Comparison of ENCODE assay signal across 8 cellular contexts in the genomic region with DNA sequence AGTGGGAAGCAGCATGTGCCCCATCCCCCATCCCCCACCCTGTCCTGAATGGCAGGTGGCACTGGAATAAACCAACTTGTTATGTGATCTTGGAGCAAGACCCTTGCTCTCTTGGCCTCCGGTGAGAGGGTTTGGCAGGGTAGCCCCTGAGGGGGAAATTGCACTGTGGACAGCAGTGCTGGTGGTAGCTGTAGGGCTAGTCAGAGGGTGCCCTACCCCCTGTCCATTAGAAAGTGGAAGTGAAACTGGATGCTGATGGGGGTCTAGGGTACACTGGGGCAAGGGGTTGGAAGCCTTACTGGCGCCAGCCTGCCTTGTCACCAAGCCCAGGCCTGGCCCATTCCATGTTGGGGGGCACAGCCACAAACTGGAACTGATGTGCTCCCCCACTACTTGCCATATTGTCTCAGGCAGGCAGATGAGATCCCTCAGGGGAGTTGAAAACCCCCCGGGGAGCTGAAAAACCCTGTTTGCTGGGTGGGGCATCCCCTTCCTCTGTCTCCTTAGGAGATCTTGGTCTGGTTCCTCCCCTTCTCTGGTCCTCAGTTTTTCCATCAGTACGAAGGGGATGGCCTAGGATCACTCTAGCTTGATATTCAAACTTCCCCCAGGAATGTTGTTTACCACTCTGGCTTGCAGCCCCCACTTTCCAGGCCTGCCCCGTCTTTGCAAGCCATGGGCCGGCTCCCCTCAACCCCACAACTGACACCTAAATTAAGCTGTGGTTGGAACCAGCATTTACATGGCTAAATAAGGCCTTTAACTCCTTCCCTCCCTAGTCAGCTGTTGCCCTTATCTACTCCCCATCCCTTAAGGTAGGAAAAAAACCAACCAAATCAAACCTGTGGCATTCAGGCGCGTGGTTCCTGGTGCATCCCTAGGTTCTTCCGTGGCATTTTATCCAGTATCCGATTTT. TPM values are rescaled to one million over a fixed set of nuclear protein-coding genes. Genes with fewer than 3 reads are reported as not detected.
A peak's percentile ranks its signal among the peaks of the same experiment; 100 is the strongest.
DNase-seq lines count a peak whose midpoint lies in the region; ATAC-seq, FAIRE-seq and TF ChIP-seq lines count a peak whose summit lies in the region.

No MANE protein-coding gene starts in this region.

- intact Hi-C loops in GM12878 (cut with micrococcal nuclease; ENCODE audit: unreplicated experiment) = loop anchor here (1.0 to 10.0 kb wide), 2 partner anchors 63 to 171 kb away; no protein-coding TSS in a partner anchor

- H3K27me3 ChIP-seq in GM12878 (replicated peaks in 1 of 2; ENCODE audit: control insufficient read depth in 2 of 2, insufficient read depth in 2 of 2, low read length in 1 of 2) (no peaks in the 10 kb centered on the region), osteoblast (ENCODE audit: insufficient read depth, low read length) (no peaks in the 10 kb centered on the region)

- H3K4me3 ChIP-seq in GM12878 = peak overlapping the region; percentile 91
- H3K4me3 ChIP-seq in osteoblast (ENCODE audit: insufficient read depth, low read length) = peak overlapping the region; percentile 77

- peak; percentile 50 to 57; a peak in 2 of 4 replicates for TF ChIP-seq EP300 in GM12878 (IDR thresholded peaks at IDR 0.05; ENCODE audit: borderline replicate concordance in 1 of 2, control insufficient read depth in 1 of 2, low read depth in 2 of 2, low read length in 2 of 2)

- no peaks in the 10 kb centered on the region for H3K36me3 ChIP-seq in GM12878 (ENCODE audit: control insufficient read depth in 2 of 2, insufficient read depth in 2 of 2, low read length in 1 of 2)
- no peaks in the 10 kb centered on the region for H3K36me3 ChIP-seq in osteoblast (ENCODE audit: insufficient read depth, low read length)

- H3K79me2 ChIP-seq in GM12878 (ENCODE audit: control insufficient read depth, insufficient read depth, low read length) = peaks cover 35% of the 10 kb centered on the region
- no peaks in the 10 kb centered on the region for H3K79me2 ChIP-seq in osteoblast (ENCODE audit: insufficient read depth, low read length)

- ATAC-seq in GM18517 (IDR thresholded peaks at IDR 0.05; ENCODE audit: unreplicated experiment) = peak; percentile 60
- ATAC-seq in HG02870 (IDR thresholded peaks at IDR 0.05; ENCODE audit: unreplicated experiment) = peak; percentile 53
- ATAC-seq in GM12878 = peak; percentile 72

- H3K27ac ChIP-seq in GM12878 (ENCODE audit: control insufficient read depth, insufficient read depth) (peak overlapping the region; percentile 59), osteoblast (ENCODE audit: low read depth, low read length) (no peak overlapping the region)

- peak overlapping the region; percentile 58 for H3K9ac ChIP-seq in GM12878 (ENCODE audit: control insufficient read depth, insufficient read depth, low read length)

- peak overlapping the region; percentile 19 for H2AFZ ChIP-seq in GM12878 (ENCODE audit: control insufficient read depth, low read depth, low read length)
- no peak overlapping the region for H2AFZ ChIP-seq in osteoblast (ENCODE audit: low read length)

- in situ Hi-C loops in GM12878 (cut with MboI) = no loop called here

- DNase-seq in GM12878 (ENCODE audit: low read depth, low spot score) (peak; percentile 57), osteoblast (ENCODE audit: insufficient read length, low spot score, missing footprints) (peak; percentile 89), globus pallidus (ENCODE audit: low spot score) (no peak), AML-193 (lab: John Stamatoyannopoulos, UW) (no peak), AG20443 (ENCODE audit: low spot score) (no peak), dermis blood vessel endothelial cell (no peak)

- no peak for TF ChIP-seq RAD21 in GM12878 (IDR thresholded peaks at IDR 0.05; ENCODE audit: insufficient read depth, low read depth, low read length)

- CTCF ChIA-PET in GM12878 (lab: Yijun Ruan, JAX) = interaction anchor here (0.7 to 3.2 kb wide), 11 partner anchors 17 to 176 kb away, joined by 3 to 17 read pairs (median 5); partner anchors contain the start of gene RBM22

- H4K20me1 ChIP-seq in GM12878 (ENCODE audit: control insufficient read depth, insufficient read depth) (no peaks in the 10 kb centered on the region), osteoblast (ENCODE audit: insufficient read depth, low read length) (no peaks in the 10 kb centered on the region)

- H3K9me3 ChIP-seq in GM12878 (replicated peaks; ENCODE audit: control insufficient read depth, insufficient read depth, low read length) (no peaks in the 10 kb centered on the region), osteoblast (ENCODE audit: low read depth, low read length) (no peaks in the 10 kb centered on the region)

- H3K4me1 ChIP-seq in GM12878 (ENCODE audit: control insufficient read depth, insufficient read depth, low read length) (peaks cover 40% of the 10 kb centered on the region), osteoblast (ENCODE audit: insufficient read depth, low read length) (peaks cover 57% of the 10 kb centered on the region)

- SMC1A ChIA-PET in GM12878 (lab: Charles Lee; ENCODE audit: uncharacterized antibody, unreplicated experiment) = interaction anchor here (0.7 to 3.1 kb wide), 20 partner anchors 12 to 220 kb away, joined by 3 to 21 read pairs (median 4); partner anchors contain the start of genes IRGM and RBM22

- no peak for FAIRE-seq in GM12878 (lab: Jason Lieb, UNC)

- H3K4me2 ChIP-seq in GM12878 (ENCODE audit: control insufficient read depth, insufficient read depth) = peak overlapping the region; percentile 73
- H3K4me2 ChIP-seq in osteoblast (ENCODE audit: insufficient read depth, low read length) = peak overlapping the region; percentile 90

- TSS peak; percentile 54 for BruUV-seq in GM12878 (replicated peaks; lab: Mats Ljungman, UMichigan)

- WGBS in GM12878 (ENCODE audit: insufficient coverage, insufficient replicate concordance, low lambda C conversion rate, missing lambda C conversion rate) = 35% methylated on average over 10 of the region's 10 CpGs

- peak; percentile 24; the same call in 1 of the 2 replicates for TF ChIP-seq POLR2A in GM12878 (IDR thresholded peaks at IDR 0.05; ENCODE audit: low read depth, low read length)

- POLR2A ChIA-PET in GM12878 (lab: Charles Lee) = interaction anchor here (0.5 to 2.7 kb wide), 15 partner anchors 14 to 628 kb away, joined by 3 to 25 read pairs (median 3); partner anchors contain the start of genes ANXA6 and CD74

- RAD21 ChIA-PET in GM12878 (lab: Charles Lee; ENCODE audit: unreplicated experiment) = interaction anchor here (0.7 to 2.3 kb wide), 20 partner anchors 14 to 586 kb away, joined by 3 to 17 read pairs (median 4); partner anchors contain the start of genes IRGM and RBM22

- TF ChIP-seq CTCF in GM12878 (IDR thresholded peaks at IDR 0.05 in 2 of 3, conservative IDR thresholded peaks at IDR 0.05 in 1 of 3; ENCODE audit: control insufficient read depth in 2 of 3, extremely low read depth in 1 of 3, insufficient read depth in 1 of 3, low read depth in 3 of 3, low read length in 3 of 3) (no peak), osteoblast (IDR thresholded peaks at IDR 0.05; ENCODE audit: extremely low read depth, low read depth, low read length) (no peak)

TF ChIP-seq in GM12878, 131 proteins besides CTCF, POLR2A, EP300 and RAD21 (continues in another document):
- TF ChIP-seq NBN (IDR thresholded peaks at IDR 0.05) = peak; percentile 75

RNA-seq across cellular contexts. Expression of gene SYNPO, which starts 14.4 kb away (rescaled TPM):
- total RNA-seq in GM12878 (2013; cell fraction: nucleolus; rRNA removed) = 27.3 and 29.8 TPM in 2 replicates
- total RNA-seq in GM12878 (2014; rRNA removed) = 3.3 and 3.4 TPM in 2 replicates
- total RNA-seq in GM12878 (2014; rRNA removed; fragmentation: Illumina TruSeq; extraction: Trizol) = 4.4 and 4.5 TPM in 2 replicates
- total RNA-seq in GM12878 (2021) = 21.0 and 21.8 TPM in 2 replicates
- 10.8 TPM for polyA plus RNA-seq in GM12878 (2011; ENCODE audit: low read depth)
- 11.0 and 18.3 TPM in 2 replicates for polyA plus RNA-seq in GM12878 (2011; rRNA removed)
- polyA plus RNA-seq in GM12878 (2011; cell fraction: cytosol; rRNA removed) = 24.0 and 25.6 TPM in 2 replicates
- 20.3 and 21.1 TPM in 2 replicates for polyA plus RNA-seq in GM12878 (2011; cell fraction: nucleus; rRNA removed)
- polyA plus RNA-seq in GM12878 (2012) = 19.5 and 20.5 TPM in 2 replicates
- polyA plus RNA-seq in GM12878 (2014; fragmentation: Illumina TruSeq; extraction: Trizol) = 8.7 and 9.4 TPM in 2 replicates
- 1 to 10 TPM; 1.9 to 2.3 TPM for polyA plus RNA-seq in GM12878 (2014; fragmentation: Nextera tagmentation; extraction: Ambion mirVana)
- polyA plus RNA-seq in GM12878 (2014; rRNA removed) = 10.1 and 10.7 TPM in 2 replicates
- 1 to 10 TPM in 1 of 2 experiments, under 1 TPM in 1; 0.77 to 2.0 TPM for polyA plus RNA-seq in GM12878 (2016; fragmentation: Nextera tagmentation; extraction: Ambion mirVana)
- polyA minus RNA-seq in GM12878 (2011; rRNA and poly(A)+ RNA removed) = 18.7 and 24.1 TPM in 2 replicates
- polyA minus RNA-seq in GM12878 (2011; cell fraction: cytosol; rRNA and poly(A)+ RNA removed) = 10.3 and 10.8 TPM in 2 replicates
- polyA minus RNA-seq in GM12878 (2011; cell fraction: nucleus; rRNA and poly(A)+ RNA removed) = 7.5 and 11.7 TPM in 2 replicates
- total RNA-seq in osteoblast = 2.7 and 4.0 TPM in 2 replicates
- 14.6 and 19.1 TPM in 2 replicates for total RNA-seq in dermis blood vessel endothelial cell

RNA-seq across cellular contexts. Expression of gene MYOZ3, which starts 35.0 kb away (rescaled TPM):
- total RNA-seq in GM12878 (2013; cell fraction: nucleolus; rRNA removed) = not detected in 2 replicates
- total RNA-seq in GM12878 (2014; rRNA removed) = 1.1 TPM in 1 of 2 replicates, not detected in the other
- 0.04 TPM in 1 of 2 replicates, not detected in the other for total RNA-seq in GM12878 (2014; rRNA removed; fragmentation: Illumina TruSeq; extraction: Trizol)
- total RNA-seq in GM12878 (2021) = 0.18 TPM in 1 of 2 replicates, not detected in the other
- polyA plus RNA-seq in GM12878 (2011; ENCODE audit: low read depth) = not detected
- not detected in 2 replicates for polyA plus RNA-seq in GM12878 (2011; rRNA removed)
- polyA plus RNA-seq in GM12878 (2011; cell fraction: cytosol; rRNA removed) = not detected in 2 replicates
- 0.03 TPM in 1 of 2 replicates, not detected in the other for polyA plus RNA-seq in GM12878 (2011; cell fraction: nucleus; rRNA removed)
- polyA plus RNA-seq in GM12878 (2012) = 0.11 and 0.18 TPM in 2 replicates
- polyA plus RNA-seq in GM12878 (2014; fragmentation: Illumina TruSeq; extraction: Trizol) = 0.09 and 0.10 TPM in 2 replicates
- polyA plus RNA-seq in GM12878 (2014; fragmentation: Nextera tagmentation; extraction: Ambion mirVana) = not detected
- polyA plus RNA-seq in GM12878 (2014; rRNA removed) = 0.08 and 0.62 TPM in 2 replicates
- under 1 TPM in 1 of 2 experiments, not detected in 1; 0.11 TPM for polyA plus RNA-seq in GM12878 (2016; fragmentation: Nextera tagmentation; extraction: Ambion mirVana)
- not detected in 2 replicates for polyA minus RNA-seq in GM12878 (2011; rRNA and poly(A)+ RNA removed)
- not detected in 2 replicates for polyA minus RNA-seq in GM12878 (2011; cell fraction: cytosol; rRNA and poly(A)+ RNA removed)
- polyA minus RNA-seq in GM12878 (2011; cell fraction: nucleus; rRNA and poly(A)+ RNA removed) = not detected in 2 replicates
- under 0.01 TPM in 1 of 2 replicates, not detected in the other for total RNA-seq in osteoblast
- 0.17 and 0.37 TPM in 2 replicates for total RNA-seq in dermis blood vessel endothelial cell

Comparison
In these comparisons a context has a peak if more than half of its experiments do, and no peak if none do; other contexts are left out.
1. DNase-seq: peak in GM12878 (single experiment) and osteoblast (single experiment); none in globus pallidus (single experiment), AML-193 (0 of 2), AG20443 (single experiment) and dermis blood vessel endothelial cell (single experiment).
2. Peak in every context shown above with its lines, with median percentiles within 50 percentile points of each other: ATAC-seq.